ENCODE assay signal across 8 cellular contexts in the genomic region with DNA sequence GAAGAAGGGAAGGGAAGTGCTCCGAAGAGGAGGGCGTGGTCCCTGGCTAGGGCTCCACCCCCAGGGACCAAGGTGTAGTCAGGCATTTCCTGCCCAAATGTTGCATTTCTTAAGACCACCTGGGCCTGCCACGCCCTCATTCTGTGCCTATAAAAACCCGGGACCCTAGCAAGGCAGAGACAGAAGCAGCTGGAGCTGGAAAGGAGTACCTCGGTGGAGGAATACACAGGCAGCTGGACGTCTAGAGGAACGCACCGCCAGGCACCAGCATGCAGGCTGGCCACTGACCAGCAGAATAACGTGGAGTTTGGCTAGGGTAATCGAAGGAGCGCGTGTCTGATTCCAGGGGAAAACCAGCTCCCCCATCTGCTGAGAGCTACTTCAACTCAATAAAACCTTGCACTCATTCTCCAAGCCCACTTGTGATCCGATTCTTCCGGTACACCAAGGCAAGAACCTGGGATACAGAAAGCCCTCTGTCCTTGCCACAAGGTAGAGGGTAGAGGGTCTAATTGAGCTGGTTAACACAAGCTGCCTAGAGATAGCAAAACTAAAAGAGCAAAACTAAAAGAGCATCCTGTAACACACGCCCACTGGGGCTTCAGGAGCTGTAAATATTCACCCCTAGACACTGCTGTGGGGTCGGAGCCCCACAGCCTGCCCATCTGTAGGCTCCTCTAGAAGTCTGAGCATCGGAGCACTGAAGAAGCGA. TPM values are rescaled to one million over a fixed set of nuclear protein-coding genes. Genes with fewer than 3 reads are reported as not detected.
DNase-seq lines count a peak whose midpoint lies in the region; ATAC-seq and TF ChIP-seq lines count a peak whose summit lies in the region.

No MANE protein-coding gene starts in this region.

- no peak overlapping the region for H4K8ac ChIP-seq in H9 (replicated peaks; ENCODE audit: insufficient read length, low read depth, low read length)

- H2BK12ac ChIP-seq in H9 (ENCODE audit: insufficient read length, low read depth, low read length), result no peak overlapping the region

- H3K36me3 Mint-ChIP-seq in H9 (ENCODE audit: insufficient read depth in 1 of 3, low read depth in 3 of 3), result no peaks in the 10 kb centered on the region; a peak in 1 of 7 replicates

- H3K9me3 ChIP-seq in H9 (ENCODE audit: control insufficient read depth, low read depth, low read length), result no peaks in the 10 kb centered on the region
- no peaks in the 10 kb centered on the region for H3K9me3 ChIP-seq in ectodermal cell (ENCODE audit: control insufficient read depth, low read length)
- H3K9me3 ChIP-seq in muscle layer of colon (ENCODE audit: low read length), result no peaks in the 10 kb centered on the region

- H4K91ac ChIP-seq in H9 (ENCODE audit: insufficient read length, low read depth, low read length), result no peak overlapping the region

- H3K9me3 Mint-ChIP-seq in H9, result no peaks in the 10 kb centered on the region

- H3K27me3 Mint-ChIP-seq in H9 (ENCODE audit: low read depth), result peaks cover 3% of the 10 kb centered on the region

- DNase-seq in H9 (peak; percentile 94), RWPE1 (ENCODE audit: low spot score) (no peak), NCI-H526 (lab: John Stamatoyannopoulos, UW) (no peak), NCI-H1105 (lab: John Stamatoyannopoulos, UW) (no peak), NCI-H510A (lab: John Stamatoyannopoulos, UW) (no peak)

- H3K79me1 ChIP-seq in H9 (ENCODE audit: insufficient read depth, low read depth, low read length, poor library complexity, severe bottlenecking), result no peaks in the 10 kb centered on the region

- H3K9ac ChIP-seq in H9 (ENCODE audit: extremely low read depth, insufficient read length, low read length) (no peak overlapping the region), muscle layer of colon (ENCODE audit: low read length) (no peak overlapping the region)

- H3K27ac Mint-ChIP-seq in H9, result peak overlapping the region in 2 of 3 experiments; percentile 36 to 52; a peak in 2 of 7 replicates

- no peak overlapping the region for H2BK120ac ChIP-seq in H9 (ENCODE audit: low read depth, low read length, poor library complexity, severe bottlenecking)

- no peak overlapping the region for H3K56ac ChIP-seq in H9 (ENCODE audit: insufficient read length, low read depth, low read length)

- H3K4me2 ChIP-seq in H9 (ENCODE audit: insufficient read depth, insufficient read length, low read length), result peak overlapping the region; percentile 1

- H3K4me3 ChIP-seq in ectodermal cell (ENCODE audit: insufficient read depth, low read depth, low read length), result peak overlapping the region; percentile 7
- peak overlapping the region; percentile 31 to 59 for H3K4me3 ChIP-seq in muscle layer of colon (ENCODE audit: low read depth in 1 of 2, low read length in 2 of 2)

- H3K23ac ChIP-seq in H9 (ENCODE audit: insufficient read length, low read depth, low read length), result no peak overlapping the region

- peak overlapping the region; percentile 39 to 51; a peak in 3 of 5 replicates for H3K4me3 Mint-ChIP-seq in H9

- no peak overlapping the region for H2BK15ac ChIP-seq in H9 (ENCODE audit: low read depth, low read length)

- no peak overlapping the region for H2BK5ac ChIP-seq in H9 (ENCODE audit: insufficient read length, low read length)

- CTCF ChIA-PET in RWPE1 (lab: Yijun Ruan, JAX), result no interaction called here

- H3K14ac ChIP-seq in H9 (ENCODE audit: insufficient read depth, low read length), result no peak overlapping the region

- H3K4ac ChIP-seq in H9 (ENCODE audit: low read depth, low read length), result no peak overlapping the region

- H3K23me2 ChIP-seq in H9 (ENCODE audit: insufficient read length, low read depth, low read length, poor library complexity, severe bottlenecking), result no peaks in the 10 kb centered on the region

- H4K20me1 ChIP-seq in H9 (ENCODE audit: control insufficient read depth, insufficient read depth, insufficient read length), result no peaks in the 10 kb centered on the region

- peaks cover 20% of the 10 kb centered on the region in 2 experiments for H3K4me1 Mint-ChIP-seq in H9

- H3K27me3 ChIP-seq in H9 (ENCODE audit: insufficient read depth, low read length) (no peaks in the 10 kb centered on the region), ectodermal cell (ENCODE audit: control insufficient read depth, insufficient read depth, low read length, poor library complexity, severe bottlenecking) (no peaks in the 10 kb centered on the region), muscle layer of colon (ENCODE audit: control insufficient read depth in 1 of 2, insufficient read depth in 2 of 2, low read length in 2 of 2) (no peaks in the 10 kb centered on the region)

- H2AFZ ChIP-seq in H9 (ENCODE audit: low read length), result no peak overlapping the region

- no peak overlapping the region for H2BK20ac ChIP-seq in H9 (ENCODE audit: low read depth, low read length, poor library complexity, severe bottlenecking)

- H3K36me3 ChIP-seq in ectodermal cell (ENCODE audit: control insufficient read depth, insufficient read depth, low read length) (no peaks in the 10 kb centered on the region), muscle layer of colon (ENCODE audit: insufficient read depth, low read length) (no peaks in the 10 kb centered on the region)

- no peak overlapping the region for H3T11ph ChIP-seq in H9 (ENCODE audit: low read length)

- POLR2A ChIA-PET in RWPE1 (lab: Yijun Ruan, JAX; ENCODE audit: low non-redundant PET), result no interaction called here

- no peak overlapping the region for H2AK5ac ChIP-seq in H9 (ENCODE audit: insufficient read length, low read length)

- no peaks in the 10 kb centered on the region for H3K79me2 ChIP-seq in H9 (ENCODE audit: insufficient read depth, low read length)

- peaks cover 6% of the 10 kb centered on the region; the same call in 1 of the 2 replicates for H3K4me1 ChIP-seq in H9 (ENCODE audit: insufficient read depth, low read length)
- no peaks in the 10 kb centered on the region for H3K4me1 ChIP-seq in ectodermal cell (ENCODE audit: control insufficient read depth, insufficient read depth, low read length)
- no peaks in the 10 kb centered on the region for H3K4me1 ChIP-seq in muscle layer of colon (ENCODE audit: insufficient read depth, low read length)

- WGBS in H9 (ENCODE audit: extremely low coverage, insufficient read length, low lambda C conversion rate), result no CpG with 5 or more reads among the region's 18 CpGs
- 62 to 63% methylated on average over 18 of the region's 18 CpGs for WGBS in ectodermal cell, 2 experiments

- H3K18ac ChIP-seq in H9 (ENCODE audit: insufficient read length, low read depth, low read length), result no peak overlapping the region

- H4K5ac ChIP-seq in H9 (ENCODE audit: insufficient read length, low read depth, low read length), result no peak overlapping the region

- H3K27ac ChIP-seq in H9 (ENCODE audit: insufficient read length, low read depth, low read length) (no peak overlapping the region), RWPE1 (peak overlapping the region; percentile 45), ectodermal cell (ENCODE audit: insufficient read depth, low read depth, low read length, poor library complexity, severe bottlenecking) (no peak overlapping the region), muscle layer of colon (ENCODE audit: low read depth, low read length) (no peak overlapping the region)

- no peak for ATAC-seq in GM18498 (IDR thresholded peaks at IDR 0.05; ENCODE audit: unreplicated experiment)

- TF ChIP-seq CTCF in H9 (conservative IDR thresholded peaks at IDR 0.05), result no peak
- no peak for TF ChIP-seq CTCF in RWPE1 (conservative IDR thresholded peaks at IDR 0.05; ENCODE audit: low read depth)

RNA-seq across cellular contexts. Expression of a gene that starts 21.0 kb away (rescaled TPM):
- 13.9 and 14.2 TPM in 2 replicates for total RNA-seq in H9 (2021)
- polyA plus RNA-seq in ectodermal cell (2013, experiment 1 of 4), result 35.3 TPM
- 28.8 TPM for polyA plus RNA-seq in ectodermal cell (2013, experiment 2 of 4)
- 34.6 TPM for polyA plus RNA-seq in ectodermal cell (2013, experiment 3 of 4)
- polyA plus RNA-seq in ectodermal cell (2013, experiment 4 of 4), result 32.6 TPM
